In genomic region chr2:7919510-7919909, GRCh38 we compare ENCODE assay signal across 1 cellular context.
TF ChIP-seq lines count a peak whose summit lies in the region.

No MANE protein-coding gene starts in this region.

TF ChIP-seq in HCT116, 20 proteins besides CTCF, POLR2A, EP300 and RAD21 (continued from another document):
- no peak for TF ChIP-seq REST (IDR thresholded peaks at IDR 0.05; ENCODE audit: low read depth)
